15 cellular contexts compared by ENCODE assay signal in the genomic region with DNA sequence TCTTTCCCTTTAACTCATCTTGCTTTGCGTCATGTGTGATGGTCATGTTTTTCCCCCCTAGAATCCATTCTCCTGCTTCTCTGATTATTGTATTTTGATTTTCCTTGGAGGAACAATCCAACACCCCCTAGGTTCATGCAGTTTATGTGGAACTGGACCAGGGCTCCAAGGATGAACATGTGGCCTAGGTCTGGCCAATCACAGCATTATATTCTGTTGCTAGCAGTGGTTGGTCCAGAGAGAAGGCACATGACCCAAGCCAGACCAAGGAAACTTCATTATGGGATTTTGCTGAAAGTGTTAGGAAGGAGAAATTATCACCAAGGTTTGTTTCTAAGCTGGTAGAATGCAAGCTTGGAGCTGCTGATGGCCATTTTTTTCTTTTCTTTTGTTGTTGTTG. TPM values are rescaled to one million over a fixed set of nuclear protein-coding genes. Genes with fewer than 3 reads are reported as not detected.
DNase-seq lines count a peak whose midpoint lies in the region; ATAC-seq, FAIRE-seq and TF ChIP-seq lines count a peak whose summit lies in the region.
"Had no signal": no experiment of that assay in that cellular context is flagged by ENCODE, and none has a peak within 500 bp of the region (broad histone marks: within the 10 kb centered on the region; RNA-seq: fewer than 3 reads in every experiment).

No MANE protein-coding gene starts in this region.

- no peak overlapping the region for H3K4me3 ChIP-seq in liver (ENCODE audit: low read depth in 1 of 3, low read length in 3 of 3)
- H3K4me3 ChIP-seq in HepG2 (replicated peaks in 1 of 3; ENCODE audit: insufficient read depth in 1 of 3, low read depth in 2 of 3, low read length in 3 of 3): no peak overlapping the region
- no peak overlapping the region for H3K4me3 ChIP-seq in naive thymus-derived CD4-positive, alpha-beta T cell (ENCODE audit: low read length)
- no peak overlapping the region for H3K4me3 ChIP-seq in vagina
- H3K4me3 ChIP-seq: ovary, SK-N-MC had no signal

- no peak overlapping the region for H3K4me2 ChIP-seq in HepG2 (ENCODE audit: low read depth, low read length)

- TF ChIP-seq POLR2A in HepG2 (IDR thresholded peaks at IDR 0.05; ENCODE audit: insufficient read depth in 1 of 2, low read depth in 2 of 2, low read length in 2 of 2) (no peak), vagina (IDR thresholded peaks at IDR 0.05) (no peak)

- no peak for TF ChIP-seq EP300 in HepG2 (IDR thresholded peaks at IDR 0.05; ENCODE audit: low read depth in 2 of 2, low read length in 2 of 2)
- TF ChIP-seq EP300 in HepG2 (CRISPR knock-in tag; IDR thresholded peaks at IDR 0.05; ENCODE audit: borderline replicate concordance): no peak

- CTCF ChIA-PET in HepG2 (lab: Yijun Ruan, JAX; ENCODE audit: low intra/inter-chr PET ratio, low total read pairs): no interaction called here
- CTCF ChIA-PET in naive thymus-derived CD4-positive, alpha-beta T cell (lab: Charles Lee): interaction anchor here (0.5 to 2.7 kb wide), 5 partner anchors 9 to 84 kb away, joined by 3 to 18 read pairs (median 3); no protein-coding TSS in a partner anchor

- no peak for FAIRE-seq in HepG2 (lab: Jason Lieb, UNC)

- H3K36me3 Mint-ChIP-seq in activated naive CD8-positive, alpha-beta T cell: no peaks in the 10 kb centered on the region
- H3K36me3 Mint-ChIP-seq in naive thymus-derived CD4-positive, alpha-beta T cell: no peaks in the 10 kb centered on the region

- peak overlapping the region; percentile 87 for H3K27ac Mint-ChIP-seq in activated naive CD8-positive, alpha-beta T cell
- peak overlapping the region; percentile 91 to 98 (median 95) for H3K27ac Mint-ChIP-seq in naive thymus-derived CD4-positive, alpha-beta T cell

- no peaks in the 10 kb centered on the region for H3K9me3 ChIP-seq in liver (ENCODE audit: control insufficient read depth in 4 of 4, low read length in 3 of 4)
- no peaks in the 10 kb centered on the region for H3K9me3 ChIP-seq in HepG2 (ENCODE audit: low read length)
- no peaks in the 10 kb centered on the region for H3K9me3 ChIP-seq in naive thymus-derived CD4-positive, alpha-beta T cell (ENCODE audit: control insufficient read depth in 2 of 3, low read length in 3 of 3)
- H3K9me3 ChIP-seq in vagina: no peaks in the 10 kb centered on the region
- H3K9me3 ChIP-seq: ovary had no signal

- in situ Hi-C loops in HepG2 (cut with HindIII; ENCODE audit: extremely low pct_ligation_motif_present, low pct_unique_long_range_greater_than_20kb): loop anchor here (5.0 to 25.0 kb wide), 2 partner anchors 33 to 478 kb away; a partner anchor contains a TSS

- no peaks in the 10 kb centered on the region for H3K79me2 ChIP-seq in HepG2 (ENCODE audit: insufficient read depth, low read length)

- TF ChIP-seq CTCF in liver (IDR thresholded peaks at IDR 0.05; ENCODE audit: low read depth, low read length, missing input control): no peak
- TF ChIP-seq CTCF in HepG2 (CRISPR knock-in tag; IDR thresholded peaks at IDR 0.05): no peak
- TF ChIP-seq CTCF in vagina (IDR thresholded peaks at IDR 0.05): no peak

- H3K9ac ChIP-seq in liver (ENCODE audit: low read depth in 1 of 2, low read length in 2 of 2) (no peak overlapping the region), HepG2 (ENCODE audit: insufficient read depth, low read depth, low read length) (no peak overlapping the region)

- no peaks in the 10 kb centered on the region for H3K27me3 Mint-ChIP-seq in activated naive CD8-positive, alpha-beta T cell
- no peaks in the 10 kb centered on the region for H3K27me3 Mint-ChIP-seq in naive thymus-derived CD4-positive, alpha-beta T cell
- H3K27me3 Mint-ChIP-seq: central memory CD8-positive, alpha-beta T cell had no signal

- no peaks in the 10 kb centered on the region for H4K20me1 ChIP-seq in HepG2 (ENCODE audit: insufficient read depth, low read length)

- 98% methylated on average over 1 of the region's 1 CpG for WGBS in liver
- 90% methylated on average over 1 of the region's 1 CpG for WGBS in HepG2 (ENCODE audit: low lambda C conversion rate)

- H3K27me3 ChIP-seq in liver (ENCODE audit: control insufficient read depth in 4 of 4, insufficient read depth in 4 of 4, low read length in 3 of 4): no peaks in the 10 kb centered on the region
- H3K27me3 ChIP-seq in HepG2 (ENCODE audit: control insufficient read depth in 1 of 2, insufficient read depth in 2 of 2, low read length in 2 of 2): no peaks in the 10 kb centered on the region
- no peaks in the 10 kb centered on the region for H3K27me3 ChIP-seq in naive thymus-derived CD4-positive, alpha-beta T cell (ENCODE audit: control insufficient read depth in 2 of 2, insufficient read depth in 2 of 2, low read length in 2 of 2)
- no peaks in the 10 kb centered on the region for H3K27me3 ChIP-seq in vagina
- H3K27me3 ChIP-seq: ovary had no signal

- H3K4me1 ChIP-seq in liver (ENCODE audit: control insufficient read depth in 4 of 4, insufficient read depth in 4 of 4, low read length in 3 of 4) (peaks cover 11 to 38% (median 28%) of the 10 kb centered on the region in 4 donors), HepG2 (ENCODE audit: insufficient read depth, low read length) (peaks cover 44% of the 10 kb centered on the region), vagina (peaks cover 27% of the 10 kb centered on the region)
- H3K4me1 ChIP-seq in naive thymus-derived CD4-positive, alpha-beta T cell (ENCODE audit: control insufficient read depth in 2 of 2, insufficient read depth in 2 of 2, low read length in 2 of 2): peaks cover 8 to 37% of the 10 kb centered on the region in 2 donors

- H3K27ac ChIP-seq in liver (ENCODE audit: low read depth in 1 of 2, low read length in 2 of 2) (peak overlapping the region; percentile 58 to 73), HepG2 (ENCODE audit: extremely low read length, insufficient read depth, low read length) (no peak overlapping the region), vagina (peak overlapping the region; percentile 75)
- peak overlapping the region; percentile 76 for H3K27ac ChIP-seq in naive thymus-derived CD4-positive, alpha-beta T cell (ENCODE audit: low read depth, low read length)
- H3K27ac ChIP-seq: SK-N-MC had no signal

- H3K4me1 Mint-ChIP-seq in activated naive CD8-positive, alpha-beta T cell (ENCODE audit: low read depth): peaks cover 29% of the 10 kb centered on the region
- H3K4me1 Mint-ChIP-seq in naive thymus-derived CD4-positive, alpha-beta T cell: peaks cover 21 to 45% (median 42%) of the 10 kb centered on the region in 7 donors

- POLR2A ChIA-PET in HepG2 (lab: Yijun Ruan, JAX): interaction anchor here (2.8 kb wide), 2 partner anchors 9 to 15 kb away, joined by 11 to 15 read pairs; no protein-coding TSS in a partner anchor
- POLR2A ChIA-PET in naive thymus-derived CD4-positive, alpha-beta T cell (lab: Charles Lee): interaction anchor here (0.6 to 2.3 kb wide), 3 partner anchors 11 to 121 kb away, joined by 3 to 8 read pairs (median 8); a partner anchor contains a TSS

- no peak for ATAC-seq in HepG2
- ATAC-seq in naive thymus-derived CD4-positive, alpha-beta T cell: no peak
- no peak for ATAC-seq in left cardiac atrium
- ATAC-seq in HG03469 (IDR thresholded peaks at IDR 0.05; ENCODE audit: unreplicated experiment): no peak

- intact Hi-C loops in HepG2 (cut with micrococcal nuclease; ENCODE audit: unreplicated experiment) (no loop called here), vagina (cut with DNase I) (no loop called here), left cardiac atrium (cut with DNase I) (no loop called here)
- intact Hi-C loops in naive thymus-derived CD4-positive, alpha-beta T cell (cut with micrococcal nuclease): loop anchor here in 1 of 2 donors (1.0 kb wide), 2 partner anchors 10 to 12 kb away; no protein-coding TSS in a partner anchor

- H3K36me3 ChIP-seq in liver (ENCODE audit: control insufficient read depth in 4 of 4, insufficient read depth in 3 of 4, low read depth in 1 of 4, low read length in 3 of 4) (no peaks in the 10 kb centered on the region), HepG2 (replicated peaks in 1 of 2; ENCODE audit: control insufficient read depth in 1 of 2, insufficient read depth in 2 of 2, low read length in 2 of 2) (no peaks in the 10 kb centered on the region), vagina (no peaks in the 10 kb centered on the region)
- no peaks in the 10 kb centered on the region for H3K36me3 ChIP-seq in naive thymus-derived CD4-positive, alpha-beta T cell (ENCODE audit: control insufficient read depth in 2 of 3, insufficient read depth in 3 of 3, low read length in 3 of 3)
- H3K36me3 ChIP-seq: ovary had no signal

- no peak for TF ChIP-seq RAD21 in liver (IDR thresholded peaks at IDR 0.05)
- TF ChIP-seq RAD21 in HepG2 (CRISPR knock-in tag; IDR thresholded peaks at IDR 0.05): no peak

- H2AFZ ChIP-seq in HepG2 (ENCODE audit: low read length): no peak overlapping the region

- DNase-seq in HepG2 (ENCODE audit: low spot score) (no peak), vagina (ENCODE audit: extremely low spot score in 2 of 2) (no peak), NCI-H2227 treated with DMSO at 0.1 percent for 48 hours (lab: John Stamatoyannopoulos, UW) (no peak), left cardiac atrium (no peak)
- no peak for DNase-seq in naive thymus-derived CD4-positive, alpha-beta T cell
- DNase-seq: activated CD4-positive, alpha-beta T cell treated with anti-CD3 and anti-CD28 coated beads for 1 hour; activated gamma-delta T cell treated with Interleukin-2 at 50 U/mL for 16 hours; DND-41; NCI-H1048; ovary had no signal

- no TSS peak for BruUV-seq in HepG2 (replicated peaks; lab: Mats Ljungman, UMichigan)

- no peaks in the 10 kb centered on the region for H3K9me3 Mint-ChIP-seq in activated naive CD8-positive, alpha-beta T cell (ENCODE audit: low read depth)
- no peaks in the 10 kb centered on the region for H3K9me3 Mint-ChIP-seq in naive thymus-derived CD4-positive, alpha-beta T cell
- H3K9me3 Mint-ChIP-seq: central memory CD8-positive, alpha-beta T cell had no signal

- no peak overlapping the region for H3K4me3 Mint-ChIP-seq in activated naive CD8-positive, alpha-beta T cell
- peak overlapping the region in 5 of 10 donors; percentile 19 to 73 (median 60) for H3K4me3 Mint-ChIP-seq in naive thymus-derived CD4-positive, alpha-beta T cell
- H3K4me3 Mint-ChIP-seq: central memory CD8-positive, alpha-beta T cell had no signal

RNA-seq across cellular contexts. Expression of a gene that starts 6.9 kb away (rescaled TPM):
- total RNA-seq in liver (10 to 100 TPM in 1 of 2 donors, 1 to 10 TPM in 1; 8.5 to 15.7 TPM), HepG2 (2016; rRNA removed; fragmentation: Illumina TruSeq; extraction: Trizol) (4.8 and 8.5 TPM in 2 replicates), vagina (43.0 TPM), left cardiac atrium (10 to 100 TPM; 51.7 to 92.3 TPM)
- polyA plus RNA-seq in liver (1 to 10 TPM; 5.6 to 8.2 TPM), HepG2 (2011; rRNA removed) (10.6 and 12.3 TPM in 2 replicates)
- total RNA-seq in HepG2 (2016; cell fraction: cytosol; rRNA removed; fragmentation: Illumina TruSeq; extraction: Trizol; ENCODE audit: low read depth): 1.6 and 1.9 TPM in 2 replicates
- 4.2 and 8.0 TPM in 2 replicates for total RNA-seq in HepG2 (2016; cell fraction: insoluble cytoplasmic fraction; rRNA removed; fragmentation: Illumina TruSeq; extraction: Trizol)
- 6.4 and 7.5 TPM in 2 replicates for total RNA-seq in HepG2 (2016; cell fraction: membrane; rRNA removed; fragmentation: Illumina TruSeq; extraction: Trizol)
- total RNA-seq in HepG2 (2016; cell fraction: nucleus; rRNA removed; fragmentation: Illumina TruSeq; extraction: Trizol): 12.1 and 12.8 TPM in 2 replicates
- 5.4 and 8.1 TPM in 2 replicates for polyA plus RNA-seq in HepG2 (2011; cell fraction: cytosol; rRNA removed)
- 6.7 and 6.8 TPM in 2 replicates for polyA plus RNA-seq in HepG2 (2011; cell fraction: nucleus; rRNA removed)
- 10.9 and 11.6 TPM in 2 replicates for polyA plus RNA-seq in HepG2 (2012)
- 0.76 and 0.94 TPM in 2 replicates for polyA plus RNA-seq in HepG2 (2016; cell fraction: cytosol; fragmentation: Illumina TruSeq; extraction: Trizol; ENCODE audit: low read depth)
- polyA plus RNA-seq in HepG2 (2016; cell fraction: insoluble cytoplasmic fraction; fragmentation: Illumina TruSeq; extraction: Trizol; ENCODE audit: low read depth): 18.5 and 19.8 TPM in 2 replicates
- 5.2 and 6.2 TPM in 2 replicates for polyA plus RNA-seq in HepG2 (2016; cell fraction: membrane; fragmentation: Illumina TruSeq; extraction: Trizol; ENCODE audit: low read depth)
- 20.2 and 21.2 TPM in 2 replicates for polyA plus RNA-seq in HepG2 (2016; cell fraction: nucleus; fragmentation: Illumina TruSeq; extraction: Trizol; ENCODE audit: insufficient read depth, low read depth)
- 44.4 and 46.8 TPM in 2 replicates for polyA minus RNA-seq in HepG2 (2011; rRNA and poly(A)+ RNA removed; ENCODE audit: low replicate concordance)
- 10.9 and 11.6 TPM in 2 replicates for polyA minus RNA-seq in HepG2 (2011; cell fraction: cytosol; rRNA and poly(A)+ RNA removed)
- polyA minus RNA-seq in HepG2 (2011; cell fraction: nucleus; rRNA and poly(A)+ RNA removed): 23.0 and 23.1 TPM in 2 replicates
- 10 to 100 TPM; 36.7 to 43.8 (median 38.8) TPM for total RNA-seq in naive thymus-derived CD4-positive, alpha-beta T cell
- polyA plus RNA-seq in naive thymus-derived CD4-positive, alpha-beta T cell: 10 to 100 TPM in 1 of 2 donors, 1 to 10 TPM in 1; 9.7 to 10.7 TPM

RNA-seq across cellular contexts. Expression of a gene that starts 23.9 kb away (rescaled TPM):
- total RNA-seq in liver (10 to 100 TPM; 11.3 to 12.0 TPM), HepG2 (2016; rRNA removed; fragmentation: Illumina TruSeq; extraction: Trizol) (8.9 and 16.0 TPM in 2 replicates), vagina (31.4 TPM), left cardiac atrium (10 to 100 TPM; 21.2 to 33.1 TPM)
- polyA plus RNA-seq in liver (10 to 100 TPM in 1 of 2 donors, 1 to 10 TPM in 1; 6.0 to 10.4 TPM), HepG2 (2011; rRNA removed) (13.3 and 13.6 TPM in 2 replicates)
- 9.2 and 12.3 TPM in 2 replicates for total RNA-seq in HepG2 (2016; cell fraction: cytosol; rRNA removed; fragmentation: Illumina TruSeq; extraction: Trizol; ENCODE audit: low read depth)
- 6.9 and 17.5 TPM in 2 replicates for total RNA-seq in HepG2 (2016; cell fraction: insoluble cytoplasmic fraction; rRNA removed; fragmentation: Illumina TruSeq; extraction: Trizol)
- 15.4 and 17.4 TPM in 2 replicates for total RNA-seq in HepG2 (2016; cell fraction: membrane; rRNA removed; fragmentation: Illumina TruSeq; extraction: Trizol)
- 22.8 and 24.9 TPM in 2 replicates for total RNA-seq in HepG2 (2016; cell fraction: nucleus; rRNA removed; fragmentation: Illumina TruSeq; extraction: Trizol)
- polyA plus RNA-seq in HepG2 (2011; cell fraction: cytosol; rRNA removed): 6.7 and 7.7 TPM in 2 replicates
- polyA plus RNA-seq in HepG2 (2011; cell fraction: nucleus; rRNA removed): 23.4 and 26.4 TPM in 2 replicates
- 9.0 and 11.5 TPM in 2 replicates for polyA plus RNA-seq in HepG2 (2012)
- 9.0 and 13.4 TPM in 2 replicates for polyA plus RNA-seq in HepG2 (2016; cell fraction: cytosol; fragmentation: Illumina TruSeq; extraction: Trizol; ENCODE audit: low read depth)
- polyA plus RNA-seq in HepG2 (2016; cell fraction: insoluble cytoplasmic fraction; fragmentation: Illumina TruSeq; extraction: Trizol; ENCODE audit: low read depth): 7.3 and 7.9 TPM in 2 replicates
- polyA plus RNA-seq in HepG2 (2016; cell fraction: membrane; fragmentation: Illumina TruSeq; extraction: Trizol; ENCODE audit: low read depth): 14.0 and 14.1 TPM in 2 replicates
- polyA plus RNA-seq in HepG2 (2016; cell fraction: nucleus; fragmentation: Illumina TruSeq; extraction: Trizol; ENCODE audit: insufficient read depth, low read depth): 38.7 and 42.7 TPM in 2 replicates
- polyA minus RNA-seq in HepG2 (2011; rRNA and poly(A)+ RNA removed; ENCODE audit: low replicate concordance): 15.1 and 25.2 TPM in 2 replicates
- 3.6 and 5.3 TPM in 2 replicates for polyA minus RNA-seq in HepG2 (2011; cell fraction: cytosol; rRNA and poly(A)+ RNA removed)
- 13.9 and 19.4 TPM in 2 replicates for polyA minus RNA-seq in HepG2 (2011; cell fraction: nucleus; rRNA and poly(A)+ RNA removed)
- total RNA-seq in naive thymus-derived CD4-positive, alpha-beta T cell: 10 to 100 TPM in 3 of 5 experiments, 1 to 10 TPM in 2; 5.2 to 13.0 (median 10.2) TPM
- 1 to 10 TPM; 4.2 to 8.8 TPM for polyA plus RNA-seq in naive thymus-derived CD4-positive, alpha-beta T cell
